ENCODE assay signal across 9 cellular contexts in genomic region chr3:52684184-52684583, GRCh38. TPM values are rescaled to one million over a fixed set of nuclear protein-coding genes. Genes with fewer than 3 reads are reported as not detected.
DNase-seq lines count a peak whose midpoint lies in the region; ATAC-seq, FAIRE-seq and TF ChIP-seq lines count a peak whose summit lies in the region.
"Had no signal": no experiment of that assay in that cellular context is flagged by ENCODE, and none has a peak within 500 bp of the region (broad histone marks: within the 10 kb centered on the region; RNA-seq: fewer than 3 reads in every experiment).

No MANE protein-coding gene starts in this region.

- peaks cover 63% of the 10 kb centered on the region for H3K36me3 Mint-ChIP-seq in activated CD4-positive, alpha-beta T cell treated with anti-CD3 and anti-CD28 coated beads for 36 hours (ENCODE audit: low read depth)
- peaks cover 51% of the 10 kb centered on the region for H3K36me3 Mint-ChIP-seq in activated CD4-positive, alpha-beta memory T cell treated with anti-CD3 and anti-CD28 coated beads for 36 hours

- POLR2A ChIA-PET in activated CD4-positive, alpha-beta T cell treated with anti-CD3 and anti-CD28 coated beads for 36 hours (lab: Charles Lee) = interaction anchor here (0.6 kb wide), 2 partner anchors 43 to 131 kb away, joined by 4 to 5 read pairs; no protein-coding TSS in a partner anchor
- POLR2A ChIA-PET in activated CD4-positive, alpha-beta memory T cell treated with anti-CD3 and anti-CD28 coated beads for 36 hours (lab: Charles Lee) = interaction anchor here (0.6 to 3.2 kb wide), 5 partner anchors 13 to 406 kb away, joined by 4 to 25 read pairs (median 5); partner anchors contain the start of genes GLT8D1, SPCS1, UQCC5 and WDR82

- H3K4me3 Mint-ChIP-seq in activated CD4-positive, alpha-beta T cell treated with anti-CD3 and anti-CD28 coated beads for 36 hours = peak overlapping the region; percentile 99
- H3K4me3 Mint-ChIP-seq in activated CD4-positive, alpha-beta memory T cell treated with anti-CD3 and anti-CD28 coated beads for 36 hours = peak overlapping the region; percentile 85
- peak overlapping the region; percentile 84 to 93 for H3K4me3 Mint-ChIP-seq in stimulated activated naive CD8-positive, alpha-beta T cell treated with anti-CD3 and anti-CD28 coated beads, Interleukin-15, amount 100 ng/mL, for 72 hours

- no peak for TF ChIP-seq CTCF in keratinocyte (optimal IDR thresholded peaks at IDR 0.05 in 1 of 3, IDR thresholded peaks at IDR 0.05 in 1 of 3, conservative IDR thresholded peaks at IDR 0.05 in 1 of 3; ENCODE audit: extremely low read depth in 1 of 3, insufficient read depth in 2 of 3, low read length in 3 of 3)

- H3K79me2 ChIP-seq in keratinocyte (ENCODE audit: control insufficient read depth, insufficient read depth, low read length) = peaks cover 76% of the 10 kb centered on the region

- no peaks in the 10 kb centered on the region for H4K20me1 ChIP-seq in keratinocyte (ENCODE audit: control insufficient read depth, extremely low read depth, insufficient read depth, low read length)

- no peaks in the 10 kb centered on the region for H3K9me3 Mint-ChIP-seq in activated CD4-positive, alpha-beta T cell treated with anti-CD3 and anti-CD28 coated beads for 36 hours (ENCODE audit: low read depth)
- no peaks in the 10 kb centered on the region for H3K9me3 Mint-ChIP-seq in activated CD4-positive, alpha-beta memory T cell treated with anti-CD3 and anti-CD28 coated beads for 36 hours
- no peaks in the 10 kb centered on the region for H3K9me3 Mint-ChIP-seq in stimulated activated naive CD8-positive, alpha-beta T cell treated with anti-CD3 and anti-CD28 coated beads, Interleukin-15, amount 100 ng/mL, for 72 hours

- H3K9me1 ChIP-seq in keratinocyte (ENCODE audit: control insufficient read depth, extremely low read depth, insufficient read depth, low read length) = no peaks in the 10 kb centered on the region

- H3K4me2 ChIP-seq in keratinocyte (ENCODE audit: control insufficient read depth, extremely low read depth, insufficient read depth, low read depth, low read length) = peak overlapping the region; percentile 76

- H3K4me1 ChIP-seq in keratinocyte (ENCODE audit: control insufficient read depth, extremely low read depth, insufficient read depth, low read length) = peaks cover 35% of the 10 kb centered on the region

- no peaks in the 10 kb centered on the region for H3K27me3 Mint-ChIP-seq in activated CD4-positive, alpha-beta T cell treated with anti-CD3 and anti-CD28 coated beads for 36 hours
- no peaks in the 10 kb centered on the region for H3K27me3 Mint-ChIP-seq in activated CD4-positive, alpha-beta memory T cell treated with anti-CD3 and anti-CD28 coated beads for 36 hours
- H3K27me3 Mint-ChIP-seq in stimulated activated naive CD8-positive, alpha-beta T cell treated with anti-CD3 and anti-CD28 coated beads, Interleukin-15, amount 100 ng/mL, for 72 hours = no peaks in the 10 kb centered on the region

- H3K9me3 ChIP-seq in keratinocyte (ENCODE audit: control insufficient read depth, low read depth, low read length) = no peaks in the 10 kb centered on the region

- CTCF ChIA-PET in activated CD4-positive, alpha-beta T cell treated with anti-CD3 and anti-CD28 coated beads for 36 hours (lab: Charles Lee) = interaction anchor here (0.7 to 1.4 kb wide), 3 partner anchors 12 to 209 kb away, joined by 3 to 4 read pairs (median 3); no protein-coding TSS in a partner anchor
- CTCF ChIA-PET in activated CD4-positive, alpha-beta memory T cell treated with anti-CD3 and anti-CD28 coated beads for 36 hours (lab: Charles Lee) = interaction anchor here (2.1 kb wide), 1 partner anchor 13 kb away, joined by 11 read pairs; no protein-coding TSS in a partner anchor

- ATAC-seq in activated CD4-positive, alpha-beta T cell treated with anti-CD3 and anti-CD28 coated beads for 36 hours = no peak
- no peak for ATAC-seq in stimulated activated naive CD8-positive, alpha-beta T cell treated with anti-CD3 and anti-CD28 coated beads, Interleukin-15, amount 100 ng/mL, for 72 hours

- H3K36me3 ChIP-seq in keratinocyte (ENCODE audit: control insufficient read depth in 2 of 2, extremely low read depth in 1 of 2, insufficient read depth in 2 of 2, low read length in 2 of 2) (peaks cover 13 to 35% of the 10 kb centered on the region in 2 experiments), H7 (replicated peaks; ENCODE audit: control insufficient read depth, insufficient read depth, low read length) (peaks cover 26% of the 10 kb centered on the region)

- no peak overlapping the region for H2AFZ ChIP-seq in keratinocyte (ENCODE audit: control insufficient read depth, low read length)

- H3K4me3 ChIP-seq in keratinocyte (ENCODE audit: control insufficient read depth in 2 of 3, extremely low read depth in 1 of 3, insufficient read depth in 2 of 3, low read depth in 1 of 3, low read length in 3 of 3) (peak overlapping the region in 1 of 3 experiments; percentile 82), H7 (ENCODE audit: insufficient read depth, low read depth, low read length) (no peak overlapping the region)

- peak overlapping the region; percentile 94 for H3K9ac ChIP-seq in keratinocyte (ENCODE audit: control insufficient read depth, extremely low read depth, insufficient read depth, low read length)

- dilution Hi-C loops in keratinocyte (cut with MboI; ENCODE audit: extremely low pct_ligation_motif_present, low sequenced_read_pairs) = no loop called here

- no peaks in the 10 kb centered on the region for H3K27me3 ChIP-seq in keratinocyte (ENCODE audit: control insufficient read depth, extremely low read depth, insufficient read depth, low read length)
- no peaks in the 10 kb centered on the region for H3K27me3 ChIP-seq in H7 (ENCODE audit: control insufficient read depth, insufficient read depth, low read length)

- no peak for FAIRE-seq in keratinocyte (lab: Jason Lieb, UNC)
- FAIRE-seq: TTC549 had no signal

- peaks cover 77% of the 10 kb centered on the region for H3K4me1 Mint-ChIP-seq in activated CD4-positive, alpha-beta T cell treated with anti-CD3 and anti-CD28 coated beads for 36 hours
- peaks cover 74% of the 10 kb centered on the region for H3K4me1 Mint-ChIP-seq in activated CD4-positive, alpha-beta memory T cell treated with anti-CD3 and anti-CD28 coated beads for 36 hours (ENCODE audit: low read depth)
- H3K4me1 Mint-ChIP-seq in stimulated activated naive CD8-positive, alpha-beta T cell treated with anti-CD3 and anti-CD28 coated beads, Interleukin-15, amount 100 ng/mL, for 72 hours = peaks cover 67% of the 10 kb centered on the region

- intact Hi-C loops in activated CD4-positive, alpha-beta T cell treated with anti-CD3 and anti-CD28 coated beads for 36 hours (cut with DNase I, micrococcal nuclease) = loop anchor here (2.0 to 10.0 kb wide), 4 partner anchors 409 to 1201 kb away; partner anchors contain the start of genes ABHD14A (in 1 of the 2), ABHD14B (in 1 of the 2), ACTR8 (in 1 of the 2) and DCP1A (in 1 of the 2)
- intact Hi-C loops in activated CD4-positive, alpha-beta memory T cell treated with anti-CD3 and anti-CD28 coated beads for 36 hours (cut with micrococcal nuclease) = loop anchor here (5.0 to 10.0 kb wide), 2 partner anchors 213 to 361 kb away; partner anchors contain the start of genes SFMBT1 and STIMATE

- no peak for DNase-seq in activated CD4-positive, alpha-beta T cell treated with anti-CD3 and anti-CD28 coated beads for 36 hours
- no peak for DNase-seq in activated CD4-positive, alpha-beta T cell treated with anti-CD3 and anti-CD28 coated beads, Interleukin-2, amount 50 U/mL, for 1 hour
- no peak for DNase-seq in activated CD4-positive, alpha-beta memory T cell treated with anti-CD3 and anti-CD28 coated beads for 36 hours
- no peak for DNase-seq in keratinocyte (ENCODE audit: low read depth, low spot score)
- DNase-seq in stimulated activated naive CD8-positive, alpha-beta T cell treated with anti-CD3 and anti-CD28 coated beads, Interleukin-15, amount 100 ng/mL, for 72 hours = no peak
- no peak for DNase-seq in kidney tubule cell (ENCODE audit: low spot score)
- no peak for DNase-seq in H7
- no peak for DNase-seq in NCI-H526 treated with DMSO at 0.1 percent for 48 hours (lab: John Stamatoyannopoulos, UW)

- no peak overlapping the region for H3K27ac ChIP-seq in keratinocyte (ENCODE audit: control insufficient read depth, insufficient read depth, low read length)

- peak overlapping the region; percentile 99 for H3K27ac Mint-ChIP-seq in activated CD4-positive, alpha-beta T cell treated with anti-CD3 and anti-CD28 coated beads for 36 hours
- H3K27ac Mint-ChIP-seq in activated CD4-positive, alpha-beta memory T cell treated with anti-CD3 and anti-CD28 coated beads for 36 hours = peak overlapping the region; percentile 96
- H3K27ac Mint-ChIP-seq in stimulated activated naive CD8-positive, alpha-beta T cell treated with anti-CD3 and anti-CD28 coated beads, Interleukin-15, amount 100 ng/mL, for 72 hours = no peak overlapping the region

RNA-seq across cellular contexts. Expression of gene PBRM1, which starts 1.5 kb away (rescaled TPM):
- 10 to 100 TPM; 57.6 to 59.8 TPM for total RNA-seq in activated CD4-positive, alpha-beta T cell treated with anti-CD3 and anti-CD28 coated beads for 36 hours
- 10 to 100 TPM; 52.3 to 59.2 TPM for total RNA-seq in activated CD4-positive, alpha-beta memory T cell treated with anti-CD3 and anti-CD28 coated beads for 36 hours
- 20.3 to 26.0 TPM (median 25.7 TPM) in 3 replicates for polyA plus RNA-seq in keratinocyte
- polyA plus RNA-seq in keratinocyte (2011; ENCODE audit: low read depth) = 18.5 TPM
- 11.8 and 23.8 TPM in 2 replicates for polyA plus RNA-seq in keratinocyte (2011; cell fraction: cytosol; rRNA removed)
- 28.7 and 36.5 TPM in 2 replicates for polyA plus RNA-seq in keratinocyte (2011; cell fraction: nucleus; rRNA removed)
- 13.3 and 25.6 TPM in 2 replicates for polyA plus RNA-seq in keratinocyte (2012; ENCODE audit: low replicate concordance)
- 30.7 to 90.9 TPM (median 46.0 TPM) in 3 replicates for polyA minus RNA-seq in keratinocyte
- 30.7 TPM for polyA minus RNA-seq in keratinocyte (2011; cell fraction: cytosol; rRNA and poly(A)+ RNA removed)
- 47.6 and 109 TPM in 2 replicates for polyA minus RNA-seq in keratinocyte (2011; cell fraction: nucleus; rRNA and poly(A)+ RNA removed)
- 29.1 and 39.6 TPM in 2 replicates for total RNA-seq in H7 (2014; rRNA removed; shearing (Covaris generic))

RNA-seq across cellular contexts. Expression of gene GNL3, which starts 1.6 kb away (rescaled TPM):
- total RNA-seq in activated CD4-positive, alpha-beta T cell treated with anti-CD3 and anti-CD28 coated beads for 36 hours = 100 to 1,000 TPM; 206 to 218 TPM
- 100 to 1,000 TPM; 167 to 172 TPM for total RNA-seq in activated CD4-positive, alpha-beta memory T cell treated with anti-CD3 and anti-CD28 coated beads for 36 hours
- polyA plus RNA-seq in keratinocyte = 65.7 to 128 TPM (median 77.4 TPM) in 3 replicates
- 938 TPM for polyA plus RNA-seq in keratinocyte (2011; ENCODE audit: low read depth)
- 51.0 and 81.5 TPM in 2 replicates for polyA plus RNA-seq in keratinocyte (2011; cell fraction: cytosol; rRNA removed)
- 126 and 174 TPM in 2 replicates for polyA plus RNA-seq in keratinocyte (2011; cell fraction: nucleus; rRNA removed)
- 92.9 and 94.3 TPM in 2 replicates for polyA plus RNA-seq in keratinocyte (2012; ENCODE audit: low replicate concordance)
- 12.8 to 47.4 TPM (median 22.8 TPM) in 3 replicates for polyA minus RNA-seq in keratinocyte
- 14.8 TPM for polyA minus RNA-seq in keratinocyte (2011; cell fraction: cytosol; rRNA and poly(A)+ RNA removed)
- polyA minus RNA-seq in keratinocyte (2011; cell fraction: nucleus; rRNA and poly(A)+ RNA removed) = 35.8 and 62.9 TPM in 2 replicates
- 148 and 237 TPM in 2 replicates for total RNA-seq in H7 (2014; rRNA removed; shearing (Covaris generic))

RNA-seq across cellular contexts. Expression of gene GLT8D1, which starts 21.4 kb away (rescaled TPM):
- total RNA-seq in activated CD4-positive, alpha-beta T cell treated with anti-CD3 and anti-CD28 coated beads for 36 hours = 10 to 100 TPM; 35.2 to 38.0 TPM
- total RNA-seq in activated CD4-positive, alpha-beta memory T cell treated with anti-CD3 and anti-CD28 coated beads for 36 hours = 10 to 100 TPM; 34.1 to 36.9 TPM
- 52.6 to 66.4 TPM (median 54.0 TPM) in 3 replicates for polyA plus RNA-seq in keratinocyte
- polyA plus RNA-seq in keratinocyte (2011; ENCODE audit: low read depth) = 34.1 TPM
- polyA plus RNA-seq in keratinocyte (2011; cell fraction: cytosol; rRNA removed) = 33.0 and 59.5 TPM in 2 replicates
- polyA plus RNA-seq in keratinocyte (2011; cell fraction: nucleus; rRNA removed) = 115 and 119 TPM in 2 replicates
- polyA plus RNA-seq in keratinocyte (2012; ENCODE audit: low replicate concordance) = 32.0 and 41.1 TPM in 2 replicates
- 18.2 to 29.4 TPM (median 26.5 TPM) in 3 replicates for polyA minus RNA-seq in keratinocyte
- polyA minus RNA-seq in keratinocyte (2011; cell fraction: cytosol; rRNA and poly(A)+ RNA removed) = 38.4 TPM
- polyA minus RNA-seq in keratinocyte (2011; cell fraction: nucleus; rRNA and poly(A)+ RNA removed) = 24.5 and 34.1 TPM in 2 replicates
- 48.2 and 65.7 TPM in 2 replicates for total RNA-seq in H7 (2014; rRNA removed; shearing (Covaris generic))

RNA-seq across cellular contexts. Expression of gene SPCS1, which starts 21.7 kb away (rescaled TPM):
- total RNA-seq in activated CD4-positive, alpha-beta T cell treated with anti-CD3 and anti-CD28 coated beads for 36 hours = 100 to 1,000 TPM; 111 to 120 TPM
- total RNA-seq in activated CD4-positive, alpha-beta memory T cell treated with anti-CD3 and anti-CD28 coated beads for 36 hours = 100 to 1,000 TPM; 132 TPM
- 99.4 to 142 TPM (median 140 TPM) in 3 replicates for polyA plus RNA-seq in keratinocyte
- polyA plus RNA-seq in keratinocyte (2011; ENCODE audit: low read depth) = 154 TPM
- polyA plus RNA-seq in keratinocyte (2011; cell fraction: cytosol; rRNA removed) = 135 and 178 TPM in 2 replicates
- 79.5 and 100 TPM in 2 replicates for polyA plus RNA-seq in keratinocyte (2011; cell fraction: nucleus; rRNA removed)
- polyA plus RNA-seq in keratinocyte (2012; ENCODE audit: low replicate concordance) = 157 and 161 TPM in 2 replicates
- polyA minus RNA-seq in keratinocyte = 52.6 to 90.4 TPM (median 61.5 TPM) in 3 replicates
- polyA minus RNA-seq in keratinocyte (2011; cell fraction: cytosol; rRNA and poly(A)+ RNA removed) = 134 TPM
- 31.9 and 37.9 TPM in 2 replicates for polyA minus RNA-seq in keratinocyte (2011; cell fraction: nucleus; rRNA and poly(A)+ RNA removed)
- total RNA-seq in H7 (2014; rRNA removed; shearing (Covaris generic)) = 84.5 and 85.3 TPM in 2 replicates

Comparison
In these comparisons a context has a peak if more than half of its experiments do, and no peak if none do; other contexts are left out.
1. H3K27ac Mint-ChIP-seq: peak in activated CD4-positive, alpha-beta T cell treated with anti-CD3 and anti-CD28 coated beads for 36 hours (single experiment) and activated CD4-positive, alpha-beta memory T cell treated with anti-CD3 and anti-CD28 coated beads for 36 hours (single experiment); none in stimulated activated naive CD8-positive, alpha-beta T cell treated with anti-CD3 and anti-CD28 coated beads, Interleukin-15, amount 100 ng/mL, for 72 hours (0 of 2).
2. Peak in every context shown above with its lines, with median percentiles within 50 percentile points of each other: H3K4me3 Mint-ChIP-seq.